ENCODE assay signal across 24 cellular contexts in genomic region chr11:75800728-75801361, GRCh38. TPM values are rescaled to one million over a fixed set of nuclear protein-coding genes. Genes with fewer than 3 reads are reported as not detected.
A peak's percentile ranks its signal among the peaks of the same experiment; 100 is the strongest.
DNase-seq lines count a peak whose midpoint lies in the region; ATAC-seq, FAIRE-seq and TF ChIP-seq lines count a peak whose summit lies in the region.
"Had no signal": no experiment of that assay in that cellular context is flagged by ENCODE, and none has a peak within 500 bp of the region (broad histone marks: within the 10 kb centered on the region; RNA-seq: fewer than 3 reads in every experiment).

No MANE protein-coding gene starts in this region.

- DNase-seq in AG20443 (ENCODE audit: low spot score) = peak; percentile 6
- DNase-seq in GM10248 (ENCODE audit: extremely low spot score) = no peak
- DNase-seq in RWPE2 (ENCODE audit: low spot score) = peak; percentile 31
- no peak for DNase-seq in keratinocyte (ENCODE audit: low read depth, low spot score)
- DNase-seq in lower lobe of right lung = no peak
- DNase-seq in NCI-H345 treated with DMSO at 0.1 percent for 48 hours (lab: John Stamatoyannopoulos, UW; ENCODE audit: unreplicated experiment) = no peak
- no peak for DNase-seq in DMS53 (lab: John Stamatoyannopoulos, UW)
- DNase-seq: activated CD4-positive, alpha-beta T cell treated with anti-CD3 and anti-CD28 coated beads for 4 hours; naive thymus-derived CD4-positive, alpha-beta T cell; NCI-H187 treated with DMSO at 0.1 percent for 48 hours; NCI-H2227 treated with DMSO at 0.1 percent for 48 hours; stimulated activated CD4-positive, alpha-beta T cell treated with anti-CD3 and anti-CD28 coated beads, Interleukin-2, amount 100 ng/mL, for 24 hours; stimulated activated naive CD8-positive, alpha-beta T cell treated with anti-CD3 and anti-CD28 coated beads, Interleukin-15, Interleukin-2, amounts not matched to agents 100 U/mL and 50 U/mL, for 24 hours had no signal

- H3K27ac ChIP-seq in RWPE2 (ENCODE audit: poor library complexity, severe bottlenecking) (no peak overlapping the region), keratinocyte (ENCODE audit: control insufficient read depth, insufficient read depth, low read length) (no peak overlapping the region), lower lobe of right lung (no peak overlapping the region)
- H3K27ac ChIP-seq: hepatocyte, HL-60, RWPE1 had no signal

- H2AFZ ChIP-seq in keratinocyte (ENCODE audit: control insufficient read depth, low read length) = peak overlapping the region; percentile 44
- H2AFZ ChIP-seq: hepatocyte had no signal

- H3K9me3 ChIP-seq in RWPE2 (ENCODE audit: severe bottlenecking) = no peaks in the 10 kb centered on the region
- H3K9me3 ChIP-seq in keratinocyte (ENCODE audit: control insufficient read depth, low read depth, low read length) = no peaks in the 10 kb centered on the region
- H3K9me3 ChIP-seq in lower lobe of right lung = no peaks in the 10 kb centered on the region
- H3K9me3 ChIP-seq: HAP-1 had no signal

- H3K4me3 ChIP-seq in RWPE2 (ENCODE audit: severe bottlenecking) (no peak overlapping the region), keratinocyte (ENCODE audit: control insufficient read depth in 2 of 3, extremely low read depth in 1 of 3, insufficient read depth in 2 of 3, low read depth in 1 of 3, low read length in 3 of 3) (no peak overlapping the region), lower lobe of right lung (no peak overlapping the region)
- H3K4me3 ChIP-seq: HAP-1, hepatocyte had no signal

- no peaks in the 10 kb centered on the region for H3K79me2 ChIP-seq in keratinocyte (ENCODE audit: control insufficient read depth, insufficient read depth, low read length)
- H3K79me2 ChIP-seq: hepatocyte had no signal

- no peak overlapping the region for H3K4me2 ChIP-seq in keratinocyte (ENCODE audit: control insufficient read depth, extremely low read depth, insufficient read depth, low read depth, low read length)
- H3K4me2 ChIP-seq: hepatocyte had no signal

- ATAC-seq in RWPE2 (ENCODE audit: low read depth) (no peak), lower lobe of right lung (no peak)
- ATAC-seq in stimulated activated memory B cell treated with anti-CD40 and anti-IgM and Interleukin-4, amounts not matched to agents 10 μg/mL and 1 μg/mL and 100 μg/mL, for 72 hours = no peak
- ATAC-seq: stimulated activated naive CD8-positive, alpha-beta T cell treated with anti-CD3 and anti-CD28 coated beads, Interleukin-15, Interleukin-2, amounts not matched to agents 100 U/mL and 50 U/mL, for 24 hours had no signal

- no peaks in the 10 kb centered on the region for H3K9me1 ChIP-seq in keratinocyte (ENCODE audit: control insufficient read depth, extremely low read depth, insufficient read depth, low read length)

- TF ChIP-seq CTCF in GM10248 (IDR thresholded peaks at IDR 0.05; ENCODE audit: control extremely low read depth, extremely low read depth, low read depth, missing control alignments) = peak; percentile 5
- TF ChIP-seq CTCF in RWPE2 (IDR thresholded peaks at IDR 0.05; ENCODE audit: poor library complexity, severe bottlenecking) = no peak
- peak in 1 of 3 experiments; percentile 41 for TF ChIP-seq CTCF in keratinocyte (optimal IDR thresholded peaks at IDR 0.05 in 1 of 3, IDR thresholded peaks at IDR 0.05 in 1 of 3, conservative IDR thresholded peaks at IDR 0.05 in 1 of 3; ENCODE audit: extremely low read depth in 1 of 3, insufficient read depth in 2 of 3, low read length in 3 of 3)
- TF ChIP-seq CTCF in lower lobe of right lung (IDR thresholded peaks at IDR 0.05) = no peak

- H3K4me1 Mint-ChIP-seq in stimulated activated memory B cell treated with anti-CD40 and anti-IgM and Interleukin-4, amounts not matched to agents 10 μg/mL and 1 μg/mL and 100 μg/mL, for 72 hours = peaks cover 16% of the 10 kb centered on the region

- intact Hi-C loops in lower lobe of right lung (cut with DNase I) = loop anchor here (5.0 kb wide), 1 partner anchor 66 kb away; no protein-coding TSS in a partner anchor

- no peaks in the 10 kb centered on the region for H4K20me1 ChIP-seq in keratinocyte (ENCODE audit: control insufficient read depth, extremely low read depth, insufficient read depth, low read length)

- FAIRE-seq in keratinocyte (lab: Jason Lieb, UNC) = peak; percentile 73
- FAIRE-seq: TTC549 had no signal

- no peaks in the 10 kb centered on the region for H3K9me3 Mint-ChIP-seq in stimulated activated memory B cell treated with anti-CD40 and anti-IgM and Interleukin-4, amounts not matched to agents 10 μg/mL and 1 μg/mL and 100 μg/mL, for 72 hours
- H3K9me3 Mint-ChIP-seq: activated naive CD4-positive, alpha-beta T cell treated with anti-CD3 and anti-CD28 coated beads, Interleukin-2, amount 50 U/mL, for 24 hours; IgD-negative memory B cell; memory B cell; naive thymus-derived CD4-positive, alpha-beta T cell; type B pancreatic cell had no signal

- H3K36me3 ChIP-seq in RWPE2 (ENCODE audit: low read depth) (no peaks in the 10 kb centered on the region), keratinocyte (ENCODE audit: control insufficient read depth in 2 of 2, extremely low read depth in 1 of 2, insufficient read depth in 2 of 2, low read length in 2 of 2) (no peaks in the 10 kb centered on the region), lower lobe of right lung (no peaks in the 10 kb centered on the region)
- H3K36me3 ChIP-seq: HAP-1 had no signal

- H3K36me3 Mint-ChIP-seq in stimulated activated memory B cell treated with anti-CD40 and anti-IgM and Interleukin-4, amounts not matched to agents 10 μg/mL and 1 μg/mL and 100 μg/mL, for 72 hours = peaks cover 43% of the 10 kb centered on the region
- H3K36me3 Mint-ChIP-seq: activated naive CD4-positive, alpha-beta T cell treated with anti-CD3 and anti-CD28 coated beads, Interleukin-2, amount 50 U/mL, for 24 hours; naive thymus-derived CD4-positive, alpha-beta T cell; type B pancreatic cell had no signal

- dilution Hi-C loops in keratinocyte (cut with MboI; ENCODE audit: extremely low pct_ligation_motif_present, low sequenced_read_pairs) = no loop called here

- CTCF ChIA-PET in GM10248 (lab: Yijun Ruan, JAX) = interaction anchor here (0.6 to 8.7 kb wide), 10 partner anchors 11 to 351 kb away, joined by 3 to 167 read pairs (median 17); partner anchors contain the start of gene UVRAG

- no peaks in the 10 kb centered on the region for H3K27me3 Mint-ChIP-seq in stimulated activated memory B cell treated with anti-CD40 and anti-IgM and Interleukin-4, amounts not matched to agents 10 μg/mL and 1 μg/mL and 100 μg/mL, for 72 hours
- H3K27me3 Mint-ChIP-seq: activated naive CD4-positive, alpha-beta T cell treated with anti-CD3 and anti-CD28 coated beads, Interleukin-2, amount 50 U/mL, for 24 hours; memory B cell; naive thymus-derived CD4-positive, alpha-beta T cell; progenitor cell of endocrine pancreas; type B pancreatic cell had no signal

- POLR2A ChIA-PET in GM10248 (lab: Yijun Ruan, JAX) = no interaction called here

- no peak overlapping the region for H3K4me3 Mint-ChIP-seq in stimulated activated memory B cell treated with anti-CD40 and anti-IgM and Interleukin-4, amounts not matched to agents 10 μg/mL and 1 μg/mL and 100 μg/mL, for 72 hours
- H3K4me3 Mint-ChIP-seq: activated naive CD4-positive, alpha-beta T cell treated with anti-CD3 and anti-CD28 coated beads, Interleukin-2, amount 50 U/mL, for 24 hours; IgD-negative memory B cell; memory B cell; type B pancreatic cell had no signal

- no peaks in the 10 kb centered on the region for H3K27me3 ChIP-seq in RWPE2 (ENCODE audit: insufficient read depth, poor library complexity, severe bottlenecking)
- no peaks in the 10 kb centered on the region for H3K27me3 ChIP-seq in keratinocyte (ENCODE audit: control insufficient read depth, extremely low read depth, insufficient read depth, low read length)
- H3K27me3 ChIP-seq in lower lobe of right lung (ENCODE audit: low read depth) = no peaks in the 10 kb centered on the region
- H3K27me3 ChIP-seq: hepatocyte had no signal

- H3K27ac Mint-ChIP-seq in stimulated activated memory B cell treated with anti-CD40 and anti-IgM and Interleukin-4, amounts not matched to agents 10 μg/mL and 1 μg/mL and 100 μg/mL, for 72 hours = no peak overlapping the region
- H3K27ac Mint-ChIP-seq: activated naive CD4-positive, alpha-beta T cell treated with anti-CD3 and anti-CD28 coated beads, Interleukin-2, amount 50 U/mL, for 24 hours; memory B cell; progenitor cell of endocrine pancreas; type B pancreatic cell had no signal

- H3K4me1 ChIP-seq in RWPE2 (ENCODE audit: insufficient read depth, poor library complexity, severe bottlenecking) (peaks cover 6% of the 10 kb centered on the region), keratinocyte (ENCODE audit: control insufficient read depth, extremely low read depth, insufficient read depth, low read length) (peaks cover 29% of the 10 kb centered on the region), lower lobe of right lung (no peaks in the 10 kb centered on the region)
- H3K4me1 ChIP-seq: HAP-1 had no signal

- no peak overlapping the region for H3K9ac ChIP-seq in keratinocyte (ENCODE audit: control insufficient read depth, extremely low read depth, insufficient read depth, low read length)

RNA-seq across cellular contexts. Expression of gene UVRAG, which starts 14.2 kb away (rescaled TPM):
- polyA plus RNA-seq in keratinocyte = 7.6 to 11.9 TPM (median 10.7 TPM) in 3 replicates
- polyA plus RNA-seq in keratinocyte (2011; ENCODE audit: low read depth) = 29.2 TPM
- polyA plus RNA-seq in keratinocyte (2011; cell fraction: cytosol; rRNA removed) = 8.6 and 12.6 TPM in 2 replicates
- polyA plus RNA-seq in keratinocyte (2011; cell fraction: nucleus; rRNA removed) = 13.8 and 14.1 TPM in 2 replicates
- polyA plus RNA-seq in keratinocyte (2012; ENCODE audit: low replicate concordance) = 7.8 and 8.9 TPM in 2 replicates
- 6.0 to 24.1 TPM (median 12.7 TPM) in 3 replicates for polyA minus RNA-seq in keratinocyte
- 8.4 TPM for polyA minus RNA-seq in keratinocyte (2011; cell fraction: cytosol; rRNA and poly(A)+ RNA removed)
- polyA minus RNA-seq in keratinocyte (2011; cell fraction: nucleus; rRNA and poly(A)+ RNA removed) = 18.6 and 36.8 TPM in 2 replicates
- 36.0 TPM for total RNA-seq in lower lobe of right lung

RNA-seq across cellular contexts. Expression of gene DGAT2, which starts 32.3 kb away (rescaled TPM):
- polyA plus RNA-seq in keratinocyte = 1.8 to 6.9 TPM (median 2.4 TPM) in 3 replicates
- 27.3 TPM for polyA plus RNA-seq in keratinocyte (2011; ENCODE audit: low read depth)
- 1.8 and 2.1 TPM in 2 replicates for polyA plus RNA-seq in keratinocyte (2011; cell fraction: cytosol; rRNA removed)
- polyA plus RNA-seq in keratinocyte (2011; cell fraction: nucleus; rRNA removed) = 3.5 and 3.6 TPM in 2 replicates
- polyA plus RNA-seq in keratinocyte (2012; ENCODE audit: low replicate concordance) = 1.6 and 53.5 TPM in 2 replicates
- polyA minus RNA-seq in keratinocyte = 1.2 to 7.9 TPM (median 3.7 TPM) in 3 replicates
- 2.3 TPM for polyA minus RNA-seq in keratinocyte (2011; cell fraction: cytosol; rRNA and poly(A)+ RNA removed)
- polyA minus RNA-seq in keratinocyte (2011; cell fraction: nucleus; rRNA and poly(A)+ RNA removed) = 1.4 and 2.6 TPM in 2 replicates
- 7.4 TPM for total RNA-seq in lower lobe of right lung

Comparison
In these comparisons a context has a peak if more than half of its experiments do, and no peak if none do; other contexts are left out.
1. DNase-seq: peak in AG20443 (single experiment) and RWPE2 (single experiment); none in GM10248 (single experiment), keratinocyte (single experiment), lower lobe of right lung (single experiment), NCI-H345 treated with DMSO at 0.1 percent for 48 hours (single experiment) and DMS53 (single experiment).